In genomic region chr4:122901621-122902020, GRCh38 we compare ENCODE assay signal across 25 cellular contexts.
"Had no signal": no experiment of that assay in that cellular context is flagged by ENCODE, and none has a peak within 500 bp of the region (broad histone marks: within the 10 kb centered on the region; RNA-seq: fewer than 3 reads in every experiment).

No MANE protein-coding gene starts in this region.

- H3K4me1 ChIP-seq: neural progenitor cell, pancreas had no signal

- ATAC-seq: left cardiac atrium; lower lobe of right lung; natural killer cell treated with Interleukin-12 subunit alpha and Interleukin-12 subunit beta and Interleukin-15 and Interleukin-18, amount 100 ng/mL, for 72 hours; pancreas; right cardiac atrium had no signal

- H3K4me2 ChIP-seq: hepatocyte, neural progenitor cell had no signal

- H3K9ac ChIP-seq: neural progenitor cell had no signal

- H2AFZ ChIP-seq: hepatocyte, neural progenitor cell had no signal

- H3K4me3 Mint-ChIP-seq: endodermal cell; memory B cell; mesothelial cell of epicardium; natural killer cell treated with Interleukin-12 subunit alpha and Interleukin-12 subunit beta and Interleukin-15 and Interleukin-18, amount 100 ng/mL, for 72 hours; neural progenitor cell; type B pancreatic cell had no signal

- H3K36me3 ChIP-seq: lower lobe of right lung, pancreas, suprapubic skin, thyroid gland had no signal

- H3K4me3 ChIP-seq: coronary artery, hepatocyte, left ventricle myocardium inferior, lower lobe of right lung, neural progenitor cell, pancreas, suprapubic skin, thyroid gland had no signal

- H3K27me3 ChIP-seq: hepatocyte, neural progenitor cell, pancreas, suprapubic skin, thyroid gland had no signal

- H3K9me3 ChIP-seq: left ventricle myocardium inferior, lower lobe of right lung, pancreas, suprapubic skin, thyroid gland had no signal

- H3K4me1 Mint-ChIP-seq: memory B cell, mesothelial cell of epicardium, neural progenitor cell had no signal

- H3K27ac ChIP-seq: hepatocyte, left ventricle myocardium inferior, lower lobe of right lung, neural progenitor cell, pancreas, suprapubic skin, thyroid gland had no signal

- FAIRE-seq: endothelial cell of umbilical vein, kidney, pancreas, small intestine, urothelium cell line had no signal

- H3K27ac Mint-ChIP-seq: endodermal cell; memory B cell; mesothelial cell of epicardium; natural killer cell treated with Interleukin-12 subunit alpha and Interleukin-12 subunit beta and Interleukin-15 and Interleukin-18, amount 100 ng/mL, for 72 hours; neural progenitor cell; progenitor cell of endocrine pancreas; type B pancreatic cell had no signal

- H3K79me2 ChIP-seq: hepatocyte had no signal

- DNase-seq: effector CD4-positive, alpha-beta T cell; endodermal cell; erythroblast; kidney; left cardiac atrium; left ventricle myocardium inferior; lower lobe of right lung; nucleus accumbens; pancreas; right cardiac atrium; small intestine; stimulated activated CD4-positive, alpha-beta T cell treated with anti-CD3 and anti-CD28 coated beads, Interleukin-2, amount 100 ng/mL, for 48 hours; stimulated activated naive CD4-positive, alpha-beta T cell treated with Interleukin-2 at 50 U/mL for 16 hours; thyroid gland had no signal

- H3K9me3 Mint-ChIP-seq: memory B cell; mesothelial cell of epicardium; natural killer cell treated with Interleukin-12 subunit alpha and Interleukin-12 subunit beta and Interleukin-15 and Interleukin-18, amount 100 ng/mL, for 72 hours; neural progenitor cell; type B pancreatic cell had no signal

- H3K27me3 Mint-ChIP-seq: memory B cell; natural killer cell treated with Interleukin-12 subunit alpha and Interleukin-12 subunit beta and Interleukin-15 and Interleukin-18, amount 100 ng/mL, for 72 hours; progenitor cell of endocrine pancreas; type B pancreatic cell had no signal
